In the genomic region with DNA sequence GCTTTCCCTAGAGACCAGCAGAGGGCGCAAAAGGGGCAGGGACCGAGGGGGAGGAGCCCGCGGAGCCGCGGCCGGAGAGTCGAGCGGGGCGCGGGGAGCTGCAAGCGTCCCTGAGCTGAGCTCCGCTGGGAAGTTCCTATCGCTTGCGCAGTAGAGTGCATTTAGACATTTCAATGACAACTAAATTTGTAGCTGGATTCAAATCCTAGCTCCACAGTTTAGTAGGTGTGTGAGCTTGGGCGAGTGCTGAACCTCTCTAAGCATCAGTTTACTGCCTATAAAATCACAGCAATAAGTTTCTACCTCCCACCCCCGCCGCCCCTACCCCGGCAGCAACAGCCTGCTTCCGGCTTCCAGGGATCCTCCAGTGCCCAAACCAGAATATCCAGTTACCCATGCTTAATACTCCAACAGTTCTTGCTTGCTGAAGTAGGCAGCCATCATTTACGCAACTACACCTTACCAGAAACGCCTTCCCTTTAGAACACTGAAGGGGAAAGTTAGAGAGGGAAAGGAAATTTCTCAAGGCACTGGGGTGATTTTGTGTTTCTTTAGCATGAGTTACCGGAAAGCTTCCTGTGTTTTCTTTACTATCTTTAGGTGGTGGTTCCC, we compare ENCODE assay signal across 8 cellular contexts. TPM values are rescaled to one million over a fixed set of nuclear protein-coding genes. Genes with fewer than 3 reads are reported as not detected.
DNase-seq lines count a peak whose midpoint lies in the region; ATAC-seq and TF ChIP-seq lines count a peak whose summit lies in the region.

No MANE protein-coding gene starts in this region.

- TF ChIP-seq POLR2A in vagina (IDR thresholded peaks at IDR 0.05): no peak

- H3K27ac ChIP-seq in ascending aorta: peak overlapping the region; percentile 60 to 64
- H3K27ac ChIP-seq in rectal smooth muscle tissue (ENCODE audit: low read depth, low read length): no peak overlapping the region
- peak overlapping the region; percentile 54 for H3K27ac ChIP-seq in vagina

- H3K4me3 ChIP-seq in ascending aorta: peak overlapping the region; percentile 48 to 56
- peak overlapping the region; percentile 40 for H3K4me3 ChIP-seq in rectal smooth muscle tissue (ENCODE audit: low read length)
- H3K4me3 ChIP-seq in vagina: peak overlapping the region; percentile 34 to 41

- peak; percentile 78 for ATAC-seq in HG02870 (IDR thresholded peaks at IDR 0.05; ENCODE audit: unreplicated experiment)

- intact Hi-C loops in ascending aorta (cut with DNase I) (loop anchor here (1.0 to 10.0 kb wide), 4 partner anchors 231 to 1048 kb away; partner anchors contain the start of genes DEGS1, DISP1 and SUSD4), vagina (cut with DNase I) (loop anchor here (10.0 kb wide), 1 partner anchor 551 kb away; no protein-coding TSS in a partner anchor)

- peak; percentile 89 for TF ChIP-seq CTCF in GM12873 (IDR thresholded peaks at IDR 0.05; ENCODE audit: insufficient read depth, low read depth, low read length, missing control alignments)
- peak; percentile 84 to 97 (median 97) for TF ChIP-seq CTCF in ascending aorta (IDR thresholded peaks at IDR 0.05)
- TF ChIP-seq CTCF in vagina (IDR thresholded peaks at IDR 0.05): peak in 2 of 3 experiments; percentile 84 to 92

- H3K9me3 ChIP-seq in ascending aorta (no peaks in the 10 kb centered on the region), vagina (no peaks in the 10 kb centered on the region)

- H3K36me3 ChIP-seq in ascending aorta: no peaks in the 10 kb centered on the region
- H3K36me3 ChIP-seq in rectal smooth muscle tissue (ENCODE audit: control insufficient read depth, insufficient read depth, low read length): no peaks in the 10 kb centered on the region
- no peaks in the 10 kb centered on the region for H3K36me3 ChIP-seq in vagina

- no peak overlapping the region for H3K9ac ChIP-seq in rectal smooth muscle tissue (ENCODE audit: low read length)

- H3K4me1 ChIP-seq in ascending aorta (peaks cover 7 to 12% of the 10 kb centered on the region in 2 donors), rectal smooth muscle tissue (ENCODE audit: control insufficient read depth, insufficient read depth, low read length) (peaks cover 9% of the 10 kb centered on the region), vagina (peaks cover 61% of the 10 kb centered on the region)

- no peaks in the 10 kb centered on the region for H3K27me3 ChIP-seq in ascending aorta
- no peaks in the 10 kb centered on the region for H3K27me3 ChIP-seq in rectal smooth muscle tissue (ENCODE audit: control insufficient read depth, insufficient read depth, low read length)
- no peaks in the 10 kb centered on the region for H3K27me3 ChIP-seq in vagina

- peak; percentile 10 for DNase-seq in NCI-H146 treated with DMSO at 0.1 percent for 48 hours (lab: John Stamatoyannopoulos, UW; ENCODE audit: unreplicated experiment)
- peak; percentile 53 for DNase-seq in T-helper 22 cell (ENCODE audit: low read depth)
- peak in 1 of 2 donors; percentile 92 for DNase-seq in ascending aorta (ENCODE audit: low spot score in 2 of 2)
- peak; percentile 87 for DNase-seq in hepatic stellate cell (ENCODE audit: low spot score)
- DNase-seq in vagina (ENCODE audit: extremely low spot score in 2 of 2): no peak

RNA-seq across cellular contexts. Expression of gene TLR5, which starts 9.1 kb away (rescaled TPM):
- total RNA-seq in ascending aorta: 3.9 TPM
- total RNA-seq in vagina: 15.2 TPM

Comparison
In these comparisons a context has a peak if more than half of its experiments do, and no peak if none do; other contexts are left out.
1. DNase-seq: peak in NCI-H146 treated with DMSO at 0.1 percent for 48 hours (single experiment), T-helper 22 cell (single experiment) and hepatic stellate cell (single experiment); none in vagina (0 of 2).
2. Peak in every context shown above with its lines, with median percentiles within 50 percentile points of each other: CTCF ChIP-seq and H3K4me3 ChIP-seq.